Comparison of ENCODE assay signal across 12 cellular contexts in genomic region chr13:66210677-66211076, GRCh38.
DNase-seq lines count a peak whose midpoint lies in the region; ATAC-seq and TF ChIP-seq lines count a peak whose summit lies in the region.
"Had no signal": no experiment of that assay in that cellular context is flagged by ENCODE, and none has a peak within 500 bp of the region (broad histone marks: within the 10 kb centered on the region; RNA-seq: fewer than 3 reads in every experiment).

No MANE protein-coding gene starts in this region.

- no peak overlapping the region for H3K4me3 ChIP-seq in AG04449 (ENCODE audit: low read depth, low read length)
- no peak overlapping the region for H3K4me3 ChIP-seq in astrocyte of the cerebellum (ENCODE audit: low read depth, low read length)
- H3K4me3 ChIP-seq in kidney epithelial cell (ENCODE audit: low read depth, low read length) = no peak overlapping the region

- in situ Hi-C loops in astrocyte of the cerebellum (cut with HindIII; ENCODE audit: low sequenced_read_pairs) = no loop called here

- no peak for TF ChIP-seq CTCF in AG04449 (IDR thresholded peaks at IDR 0.05; ENCODE audit: insufficient read depth, low read length, missing control alignments)
- TF ChIP-seq CTCF in astrocyte of the cerebellum (IDR thresholded peaks at IDR 0.05; ENCODE audit: low read depth, low read length, missing control alignments) = no peak
- no peak for TF ChIP-seq CTCF in kidney epithelial cell (IDR thresholded peaks at IDR 0.05; ENCODE audit: insufficient read depth, low read length, poor library complexity, severe bottlenecking)
- TF ChIP-seq CTCF in GM10266 (IDR thresholded peaks at IDR 0.05; ENCODE audit: control insufficient read depth, insufficient read depth, low read depth, missing control alignments) = no peak

- POLR2A ChIA-PET in AG04449 (lab: Yijun Ruan, JAX) = interaction anchor here (0.9 kb wide), 1 partner anchor 1019 kb away, joined by 3 read pairs; the partner anchor contains the start of gene PCDH9

- no peaks in the 10 kb centered on the region for H3K27me3 ChIP-seq in kidney epithelial cell (ENCODE audit: control insufficient read depth, insufficient read depth, low read length)

- ATAC-seq in HG03354 (IDR thresholded peaks at IDR 0.05; ENCODE audit: poor library complexity, severe bottlenecking, unreplicated experiment) = no peak
- no peak for ATAC-seq in HG03439 (IDR thresholded peaks at IDR 0.05; ENCODE audit: unreplicated experiment)
- ATAC-seq: stimulated activated naive CD8-positive, alpha-beta T cell treated with anti-CD3 and anti-CD28 coated beads, Interleukin-15, Interleukin-2, amounts not matched to agents 100 U/mL and 50 U/mL, for 24 hours; T-cell had no signal

- no peaks in the 10 kb centered on the region for H3K36me3 ChIP-seq in kidney epithelial cell (ENCODE audit: control insufficient read depth, insufficient read depth, low read length)

- CTCF ChIA-PET in AG04449 (lab: Yijun Ruan, JAX) = no interaction called here

- peak; percentile 85 for DNase-seq in AG04449 (ENCODE audit: low read depth, low spot score)
- peak; percentile 36 for DNase-seq in HS-5 (ENCODE audit: low read depth)
- DNase-seq in astrocyte of the cerebellum (ENCODE audit: low read depth) = peak; percentile 89
- peak; percentile 55 for DNase-seq in kidney epithelial cell (ENCODE audit: low read depth)
- no peak for DNase-seq in Kasumi-1 (lab: John Stamatoyannopoulos, UW)
- DNase-seq in GM10266 (ENCODE audit: extremely low spot score) = no peak
- DNase-seq: amygdala; NCI-H69; stimulated activated naive CD8-positive, alpha-beta T cell treated with anti-CD3 and anti-CD28 coated beads, Interleukin-15, Interleukin-2, amounts not matched to agents 100 U/mL and 50 U/mL, for 24 hours; T-cell had no signal

Comparison
In these comparisons a context has a peak if more than half of its experiments do, and no peak if none do; other contexts are left out.
1. DNase-seq: peak in AG04449 (single experiment), HS-5 (single experiment), astrocyte of the cerebellum (single experiment) and kidney epithelial cell (single experiment); none in Kasumi-1 (0 of 2) and GM10266 (single experiment).